In genomic region chr14:91112172-91112571, GRCh38 we compare ENCODE assay signal across 18 cellular contexts. TPM values are rescaled to one million over a fixed set of nuclear protein-coding genes. Genes with fewer than 3 reads are reported as not detected.
A peak's percentile ranks its signal among the peaks of the same experiment; 100 is the strongest.
DNase-seq lines count a peak whose midpoint lies in the region; ATAC-seq and TF ChIP-seq lines count a peak whose summit lies in the region.
"Had no signal": no experiment of that assay in that cellular context is flagged by ENCODE, and none has a peak within 500 bp of the region (broad histone marks: within the 10 kb centered on the region; RNA-seq: fewer than 3 reads in every experiment).

No MANE protein-coding gene starts in this region.

- WGBS in SK-N-SH (ENCODE audit: low lambda C conversion rate) = 95% methylated on average over 6 of the region's 6 CpGs
- 83 to 91% methylated on average over 6 of the region's 6 CpGs for WGBS in tibial nerve, 2 donors

- CTCF ChIA-PET in SK-N-SH (lab: Yijun Ruan, JAX) = interaction anchor here (1.1 kb wide), 1 partner anchor 61 kb away, joined by 3 read pairs; no protein-coding TSS in a partner anchor

- DNase-seq in SK-N-SH = no peak
- peak; percentile 44 for DNase-seq in NCI-H1694 treated with DMSO at 0.1 percent for 48 hours (lab: John Stamatoyannopoulos, UW)
- no peak for DNase-seq in activated naive CD4-positive, alpha-beta T cell treated with anti-CD3 and anti-CD28 coated beads, Interleukin-2, amount 50 U/mL, for 72 hours (ENCODE audit: low spot score in 2 of 2)
- no peak for DNase-seq in tibial nerve (ENCODE audit: low spot score in 2 of 2)
- no peak for DNase-seq in osteocyte (ENCODE audit: extremely low spot score, unreplicated experiment)
- no peak for DNase-seq in UCSD-AML1 (lab: John Stamatoyannopoulos, UW; ENCODE audit: unreplicated experiment)
- DNase-seq: activated CD4-positive, CD25-positive, alpha-beta regulatory T cell; activated effector memory CD4-positive, alpha-beta T cell treated with anti-CD3 and anti-CD28 coated beads, Interleukin-2, amount 50 U/mL, for 16 hours; Calu3; central memory CD4-positive, alpha-beta T cell; heart right ventricle; NCI-H1092 treated with DMSO at 0.1 percent for 48 hours; nucleus accumbens; upper lobe of right lung had no signal

- TF ChIP-seq EP300 in SK-N-SH (IDR thresholded peaks at IDR 0.05; ENCODE audit: borderline replicate concordance in 1 of 2, low read depth in 1 of 2, low read length in 1 of 2) = peak in 1 of 2 experiments; percentile 51; a peak in 1 of 4 replicates
- TF ChIP-seq EP300 in tibial nerve (IDR thresholded peaks at IDR 0.05) = no peak

- H3K27me3 Mint-ChIP-seq in nephron (ENCODE audit: low read depth) = no peaks in the 10 kb centered on the region
- no peaks in the 10 kb centered on the region for H3K27me3 Mint-ChIP-seq in osteocyte (ENCODE audit: unreplicated experiment)

- H3K9me3 ChIP-seq in SK-N-SH (no peaks in the 10 kb centered on the region), tibial nerve (no peaks in the 10 kb centered on the region)
- H3K9me3 ChIP-seq: heart right ventricle, SJSA1, upper lobe of right lung had no signal

- no peak overlapping the region for H3K9ac ChIP-seq in SK-N-SH

- H3F3A ChIP-seq in SK-N-SH (replicated peaks; ENCODE audit: insufficient read depth) = no peaks in the 10 kb centered on the region

- no peaks in the 10 kb centered on the region for H3K9me2 ChIP-seq in SK-N-SH

- H3K27me3 ChIP-seq in SK-N-SH (ENCODE audit: insufficient read depth) (no peaks in the 10 kb centered on the region), tibial nerve (no peaks in the 10 kb centered on the region)
- H3K27me3 ChIP-seq: heart right ventricle, SJSA1, upper lobe of right lung had no signal

- H3K4me3 Mint-ChIP-seq in nephron (peak overlapping the region; percentile 27 to 56 (median 31)), osteocyte (ENCODE audit: unreplicated experiment) (no peak overlapping the region)

- TF ChIP-seq POLR2A in tibial nerve (IDR thresholded peaks at IDR 0.05) = no peak

- no peak overlapping the region; a peak in 1 of 4 replicates for H3K27ac ChIP-seq in SK-N-SH (ENCODE audit: low read depth in 2 of 2, low read length in 1 of 2)
- peak overlapping the region in 1 of 4 donors; percentile 91 for H3K27ac ChIP-seq in tibial nerve
- H3K27ac ChIP-seq: heart right ventricle, SJSA1, upper lobe of right lung had no signal

- H3K36me3 ChIP-seq in SK-N-SH (replicated peaks in 1 of 2; ENCODE audit: control insufficient read depth in 1 of 2, insufficient read depth in 2 of 2, low read length in 1 of 2) (no peaks in the 10 kb centered on the region), tibial nerve (no peaks in the 10 kb centered on the region)
- H3K36me3 ChIP-seq: SJSA1, upper lobe of right lung had no signal

- H3K4me1 ChIP-seq in SK-N-SH (ENCODE audit: control insufficient read depth in 1 of 2, insufficient read depth in 2 of 2, low read depth in 1 of 2, low read length in 1 of 2) = peaks cover 5 to 33% of the 10 kb centered on the region in 2 experiments; a peak in 3 of 4 replicates
- H3K4me1 ChIP-seq in tibial nerve = peaks cover 0 to 64% (median 29%) of the 10 kb centered on the region in 4 donors

- no peak for ATAC-seq in SK-N-SH treated with all-trans-retinoic acid at 6 μM for 48 hours
- no peak for ATAC-seq in activated naive CD4-positive, alpha-beta T cell treated with anti-CD3 and anti-CD28 coated beads, Interleukin-2, amount 50 U/mL, for 72 hours
- ATAC-seq: heart right ventricle, left lobe of liver, upper lobe of right lung had no signal

- no peak for TF ChIP-seq CTCF in SK-N-SH (IDR thresholded peaks at IDR 0.05)
- no peak for TF ChIP-seq CTCF in nephron (IDR thresholded peaks at IDR 0.05; ENCODE audit: unreplicated experiment in 3 of 3)
- no peak for TF ChIP-seq CTCF in tibial nerve (IDR thresholded peaks at IDR 0.05)
- TF ChIP-seq CTCF in osteocyte (IDR thresholded peaks at IDR 0.05) = no peak

- TF ChIP-seq RAD21 in SK-N-SH (IDR thresholded peaks at IDR 0.05; ENCODE audit: low read length) = no peak

- no peaks in the 10 kb centered on the region for H3K79me2 ChIP-seq in SK-N-SH (ENCODE audit: insufficient read depth)

- H3K27ac Mint-ChIP-seq in activated naive CD4-positive, alpha-beta T cell treated with anti-CD3 and anti-CD28 coated beads, Interleukin-2, amount 50 U/mL, for 72 hours = peak overlapping the region; percentile 50 to 61
- H3K27ac Mint-ChIP-seq in nephron (peak overlapping the region in 2 of 3 experiments; percentile 54 to 56), osteocyte (ENCODE audit: unreplicated experiment) (no peak overlapping the region)

- H3K36me3 Mint-ChIP-seq in activated naive CD4-positive, alpha-beta T cell treated with anti-CD3 and anti-CD28 coated beads, Interleukin-2, amount 50 U/mL, for 72 hours = peaks cover 16 to 51% of the 10 kb centered on the region in 2 donors
- H3K36me3 Mint-ChIP-seq in nephron (ENCODE audit: low read depth) (peaks cover 4% of the 10 kb centered on the region), osteocyte (ENCODE audit: unreplicated experiment) (no peaks in the 10 kb centered on the region)

- no peaks in the 10 kb centered on the region for H4K20me1 ChIP-seq in SK-N-SH (ENCODE audit: insufficient read depth)

- peaks cover 0 to 7% of the 10 kb centered on the region in 2 donors for H3K9me3 Mint-ChIP-seq in activated naive CD4-positive, alpha-beta T cell treated with anti-CD3 and anti-CD28 coated beads, Interleukin-2, amount 50 U/mL, for 72 hours
- H3K9me3 Mint-ChIP-seq in nephron (no peaks in the 10 kb centered on the region), osteocyte (ENCODE audit: unreplicated experiment) (no peaks in the 10 kb centered on the region)

- peaks cover 64% of the 10 kb centered on the region for H3K4me1 Mint-ChIP-seq in nephron
- peaks cover 61% of the 10 kb centered on the region for H3K4me1 Mint-ChIP-seq in osteocyte (ENCODE audit: unreplicated experiment)

- H3K4me3 ChIP-seq in SK-N-SH (ENCODE audit: low read depth in 2 of 2, low read length in 1 of 2) (no peak overlapping the region), tibial nerve (no peak overlapping the region)
- H3K4me3 ChIP-seq: heart right ventricle, SJSA1, upper lobe of right lung had no signal

- no peak overlapping the region for H2AFZ ChIP-seq in SK-N-SH (ENCODE audit: low read depth)

- POLR2A ChIA-PET in SK-N-SH (lab: Yijun Ruan, JAX) = interaction anchor here (0.6 kb wide), 1 partner anchor 494 kb away, joined by 3 read pairs; no protein-coding TSS in a partner anchor

- H3K4me2 ChIP-seq in SK-N-SH = no peak overlapping the region

TF ChIP-seq in SK-N-SH, 30 proteins besides CTCF, POLR2A, EP300 and RAD21:
- TF ChIP-seq POLR2AphosphoS5 (IDR thresholded peaks at IDR 0.05; ENCODE audit: low read depth, low read length) = no peak
- no peak for TF ChIP-seq TAF1 (IDR thresholded peaks at IDR 0.05; ENCODE audit: borderline replicate concordance, low read depth, low read length)
- peak; percentile 50; the same call in 1 of the 2 replicates for TF ChIP-seq GATA2 (CRISPR knock-in tag; IDR thresholded peaks at IDR 0.05)
- TF ChIP-seq CHD2 (IDR thresholded peaks at IDR 0.05; ENCODE audit: low read length, partially characterized antibody) = peak; percentile 32
- TF ChIP-seq RCOR1 (IDR thresholded peaks at IDR 0.05; ENCODE audit: low read length) = peak; percentile 42; the same call in 1 of the 2 replicates

TF ChIP-seq in SK-N-SH treated with all-trans-retinoic acid at 6 μM for 48 hours, 23 proteins besides CTCF, POLR2A, EP300 and RAD21 (continues in another document):
- TF ChIP-seq BACH2 (CRISPR knock-in tag; IDR thresholded peaks at IDR 0.05; ENCODE audit: borderline replicate concordance) = no peak
- TF ChIP-seq ESRRG (CRISPR knock-in tag; IDR thresholded peaks at IDR 0.05) = no peak
- TF ChIP-seq SNAI2 (CRISPR knock-in tag; IDR thresholded peaks at IDR 0.05) = no peak
- TF ChIP-seq CSRNP3 (CRISPR knock-in tag; IDR thresholded peaks at IDR 0.05) = no peak
- TF ChIP-seq PPARA (CRISPR knock-in tag; IDR thresholded peaks at IDR 0.05; ENCODE audit: borderline replicate concordance) = no peak
- TF ChIP-seq ZNF70 (CRISPR knock-in tag; IDR thresholded peaks at IDR 0.05) = no peak

RNA-seq across cellular contexts. Expression of gene DGLUCY, which starts 1.7 kb away (rescaled TPM):
- polyA plus RNA-seq in SK-N-SH (2012; rRNA removed) = 17.2 and 21.2 TPM in 2 replicates
- polyA plus RNA-seq in SK-N-SH (2012; cell fraction: cytosol; rRNA removed) = 10.3 and 13.6 TPM in 2 replicates
- 30.7 and 41.6 TPM in 2 replicates for polyA plus RNA-seq in SK-N-SH (2012; cell fraction: nucleus; rRNA removed)
- total RNA-seq in activated naive CD4-positive, alpha-beta T cell treated with anti-CD3 and anti-CD28 coated beads, Interleukin-2, amount 50 U/mL, for 72 hours = 10 to 100 TPM; 50.1 to 85.6 TPM
- 10 to 100 TPM; 41.6 to 55.5 (median 46.5) TPM for total RNA-seq in tibial nerve
- 20.4 and 29.3 TPM in 2 replicates for total RNA-seq in osteocyte

RNA-seq across cellular contexts. Expression of gene RPS6KA5, which starts 51.7 kb away (rescaled TPM):
- polyA plus RNA-seq in SK-N-SH (2012; rRNA removed) = 0.67 and 0.78 TPM in 2 replicates
- 0.98 TPM in 2 replicates for polyA plus RNA-seq in SK-N-SH (2012; cell fraction: cytosol; rRNA removed)
- polyA plus RNA-seq in SK-N-SH (2012; cell fraction: nucleus; rRNA removed) = 0.65 and 0.75 TPM in 2 replicates
- total RNA-seq in activated naive CD4-positive, alpha-beta T cell treated with anti-CD3 and anti-CD28 coated beads, Interleukin-2, amount 50 U/mL, for 72 hours = 10 to 100 TPM; 15.7 to 17.7 TPM
- 10 to 100 TPM in 2 of 4 donors, 1 to 10 TPM in 2; 8.4 to 12.7 (median 10.1) TPM for total RNA-seq in tibial nerve
- total RNA-seq in osteocyte = 2.6 and 3.4 TPM in 2 replicates
